8 cellular contexts compared by ENCODE assay signal in the genomic region with DNA sequence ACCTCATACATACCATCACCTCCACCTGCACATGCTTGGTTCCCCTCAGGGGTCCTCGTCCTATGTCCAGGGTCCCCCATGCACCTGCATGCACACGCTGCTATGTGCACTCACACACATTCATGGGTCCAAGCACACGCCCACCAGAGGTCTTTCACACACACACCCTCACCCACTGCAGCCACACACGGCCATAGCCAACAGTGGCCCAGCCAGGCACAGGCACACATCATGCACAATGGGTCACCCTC. TPM values are rescaled to one million over a fixed set of nuclear protein-coding genes. Genes with fewer than 3 reads are reported as not detected.
DNase-seq lines count a peak whose midpoint lies in the region; ATAC-seq and TF ChIP-seq lines count a peak whose summit lies in the region.

No MANE protein-coding gene starts in this region.

- H3K36me3 Mint-ChIP-seq in neural progenitor cell: no peaks in the 10 kb centered on the region

- H3K4me1 ChIP-seq in esophagus (ENCODE audit: control insufficient read depth in 2 of 2, insufficient read depth in 2 of 2, low read length in 1 of 2): peaks cover 6 to 19% of the 10 kb centered on the region in 2 donors
- H3K4me1 ChIP-seq in neural progenitor cell: peaks cover 40% of the 10 kb centered on the region
- peaks cover 20 to 42% of the 10 kb centered on the region in 2 donors for H3K4me1 ChIP-seq in thyroid gland

- TF ChIP-seq CTCF in AG09309 (IDR thresholded peaks at IDR 0.05; ENCODE audit: control insufficient read depth, insufficient read depth, low read depth, low read length, missing control alignments) (no peak), RWPE1 (conservative IDR thresholded peaks at IDR 0.05; ENCODE audit: low read depth) (no peak), neural progenitor cell (IDR thresholded peaks at IDR 0.05) (no peak), thyroid gland (IDR thresholded peaks at IDR 0.05) (no peak)

- intact Hi-C loops in thyroid gland (cut with DNase I): no loop called here

- no peak overlapping the region for H3K9ac ChIP-seq in neural progenitor cell

- no peaks in the 10 kb centered on the region for H3K27me3 ChIP-seq in esophagus (ENCODE audit: control insufficient read depth in 1 of 2, insufficient read depth in 2 of 2, low read length in 2 of 2)
- peaks cover 13% of the 10 kb centered on the region for H3K27me3 ChIP-seq in neural progenitor cell
- no peaks in the 10 kb centered on the region for H3K27me3 ChIP-seq in thyroid gland

- no peak overlapping the region for H2AFZ ChIP-seq in neural progenitor cell (replicated peaks)

- H3F3A ChIP-seq in neural progenitor cell (ENCODE audit: low read depth): peaks cover 46% of the 10 kb centered on the region

- POLR2A ChIA-PET in RWPE1 (lab: Yijun Ruan, JAX; ENCODE audit: low non-redundant PET): no interaction called here

- no peaks in the 10 kb centered on the region for H3K9me3 ChIP-seq in esophagus (ENCODE audit: control insufficient read depth in 2 of 2, insufficient read depth in 1 of 2, low read depth in 1 of 2, low read length in 1 of 2)
- H3K9me3 ChIP-seq in neural progenitor cell (ENCODE audit: low read depth): no peaks in the 10 kb centered on the region
- H3K9me3 ChIP-seq in thyroid gland: no peaks in the 10 kb centered on the region

- H3K9me3 Mint-ChIP-seq in neural progenitor cell: no peaks in the 10 kb centered on the region

- peaks cover 61% of the 10 kb centered on the region for H3K4me1 Mint-ChIP-seq in neural progenitor cell

- TF ChIP-seq POLR2A in thyroid gland (IDR thresholded peaks at IDR 0.05): no peak

- H3K36me3 ChIP-seq in esophagus (ENCODE audit: control insufficient read depth in 2 of 2, insufficient read depth in 2 of 2, low read length in 1 of 2) (no peaks in the 10 kb centered on the region), neural progenitor cell (no peaks in the 10 kb centered on the region), thyroid gland (no peaks in the 10 kb centered on the region)

- CTCF ChIA-PET in RWPE1 (lab: Yijun Ruan, JAX): interaction anchor here (1.0 to 2.0 kb wide), 3 partner anchors 105 to 128 kb away, joined by 3 to 15 read pairs (median 4); no protein-coding TSS in a partner anchor

- ATAC-seq in GM18511 (IDR thresholded peaks at IDR 0.05; ENCODE audit: unreplicated experiment) (no peak), GM21529 (IDR thresholded peaks at IDR 0.05; ENCODE audit: unreplicated experiment) (no peak), GM21619 (IDR thresholded peaks at IDR 0.05; ENCODE audit: unreplicated experiment) (no peak)

- peak overlapping the region; percentile 97 for H3K4me3 Mint-ChIP-seq in neural progenitor cell

- H3K27ac ChIP-seq in RWPE1 (peak overlapping the region; percentile 16; the same call in 1 of the 2 replicates), esophagus (ENCODE audit: low read depth in 2 of 2, low read length in 1 of 2) (no peak overlapping the region), neural progenitor cell (no peak overlapping the region), thyroid gland (no peak overlapping the region)

- peak overlapping the region; percentile 93 for H3K27ac Mint-ChIP-seq in neural progenitor cell

- DNase-seq in AG09309 (ENCODE audit: low read depth) (no peak), RWPE1 (ENCODE audit: low spot score) (no peak), neural progenitor cell (ENCODE audit: low spot score) (no peak), thyroid gland (no peak)

- H3K79me2 ChIP-seq in neural progenitor cell (ENCODE audit: low read depth): peaks cover 41% of the 10 kb centered on the region

- H3K27me3 Mint-ChIP-seq in neural progenitor cell (ENCODE audit: insufficient read depth, low read depth): peaks cover 25% of the 10 kb centered on the region

- peak overlapping the region; percentile 99 for H3K4me2 ChIP-seq in neural progenitor cell

- H3K4me3 ChIP-seq in AG09309 (ENCODE audit: control insufficient read depth, low read depth, low read length) (peak overlapping the region; percentile 76), esophagus (ENCODE audit: low read depth in 1 of 2, low read length in 2 of 2) (peak overlapping the region; percentile 26 to 62), neural progenitor cell (peak overlapping the region; percentile 85), thyroid gland (replicated peaks in 1 of 3) (no peak overlapping the region)

- peaks cover 53% of the 10 kb centered on the region for H4K20me1 ChIP-seq in neural progenitor cell (ENCODE audit: low read depth)

- 52 to 64% methylated on average over 4 of the region's 4 CpGs for WGBS in esophagus, 2 donors
- WGBS in thyroid gland, 2 donors: 83 to 86% methylated on average over 4 of the region's 4 CpGs

RNA-seq across cellular contexts. Expression of gene SDC3, which starts 1.2 kb away (rescaled TPM):
- polyA plus RNA-seq in esophagus: 1 to 10 TPM; 4.3 to 4.8 TPM
- total RNA-seq in neural progenitor cell (ENCODE audit: low replicate concordance) (23.0 and 45.1 TPM in 2 replicates), thyroid gland (10 to 100 TPM; 13.2 to 19.5 (median 15.9) TPM)

Comparison
In these comparisons a context has a peak if more than half of its experiments do, and no peak if none do; other contexts are left out.
1. H3K4me3 ChIP-seq: peak in AG09309 (single experiment), esophagus (2 of 2) and neural progenitor cell (single experiment); none in thyroid gland (0 of 3).